ENCODE assay signal across 24 cellular contexts in genomic region chr4:8730159-8730558, GRCh38.
"Had no signal": no experiment of that assay in that cellular context is flagged by ENCODE, and none has a peak within 500 bp of the region (broad histone marks: within the 10 kb centered on the region; RNA-seq: fewer than 3 reads in every experiment).

No MANE protein-coding gene starts in this region.

- H3K27ac ChIP-seq: ascending aorta, brain microvascular endothelial cell, hepatocyte, left ventricle myocardium inferior, parathyroid adenoma, thoracic aorta had no signal

- H3K36me3 Mint-ChIP-seq: activated naive CD4-positive, alpha-beta T cell treated with anti-CD3 and anti-CD28 coated beads, Interleukin-2, amount 50 U/mL, for 72 hours; immature natural killer cell; mesothelial cell of epicardium; stimulated activated naive B cell treated with anti-CD40 and anti-IgM and Interleukin-4, amounts not matched to agents 10 μg/mL and 1 μg/mL and 100 μg/mL, for 72 hours; type B pancreatic cell had no signal

- H3K27me3 Mint-ChIP-seq: activated CD4-positive, alpha-beta T cell treated with anti-CD3 and anti-CD28 coated beads, Interleukin-2, amount 10 ng/mL, durations not matched to agents 24 days and 14 days; stimulated activated naive B cell treated with anti-CD40 and anti-IgM and Interleukin-4, amounts not matched to agents 10 μg/mL and 1 μg/mL and 100 μg/mL, for 72 hours had no signal

- H3K4me3 ChIP-seq: ascending aorta, hepatocyte, left ventricle myocardium inferior, thoracic aorta had no signal

- ATAC-seq: activated CD4-positive, CD25-positive, alpha-beta regulatory T cell treated with anti-CD3 and anti-CD28 coated beads, Interleukin-2, amount 50 U/mL, for 24 hours; activated CD8-positive, alpha-beta T cell treated with anti-CD3 and anti-CD28 coated beads, Interleukin-2, amount 10 ng/mL, durations not matched to agents 7 days and 5 days; activated naive CD4-positive, alpha-beta T cell treated with anti-CD3 and anti-CD28 coated beads, Interleukin-2, amount 50 U/mL, for 72 hours; stimulated activated naive B cell treated with anti-CD40 and anti-IgM and Interleukin-4, amounts not matched to agents 10 μg/mL and 1 μg/mL and 100 μg/mL, for 72 hours had no signal

- H3K4me3 Mint-ChIP-seq: activated CD4-positive, alpha-beta T cell treated with anti-CD3 and anti-CD28 coated beads, Interleukin-2, amount 10 ng/mL, durations not matched to agents 24 days and 14 days; activated CD8-positive, alpha-beta T cell treated with anti-CD3 and anti-CD28 coated beads, Interleukin-2, amount 10 ng/mL, durations not matched to agents 7 days and 5 days; immature natural killer cell; mesothelial cell of epicardium; nephron; stimulated activated naive B cell treated with anti-CD40 and anti-IgM and Interleukin-4, amounts not matched to agents 10 μg/mL and 1 μg/mL and 100 μg/mL, for 72 hours; type B pancreatic cell had no signal

- H3K4me2 ChIP-seq: hepatocyte, SK-N-SH had no signal

- H3K79me2 ChIP-seq: hepatocyte, parathyroid adenoma had no signal

- H3K27me3 ChIP-seq: ascending aorta had no signal

- H3K27ac Mint-ChIP-seq: activated CD4-positive, alpha-beta T cell treated with anti-CD3 and anti-CD28 coated beads, Interleukin-2, amount 10 ng/mL, durations not matched to agents 24 days and 14 days; activated CD8-positive, alpha-beta T cell treated with anti-CD3 and anti-CD28 coated beads, Interleukin-2, amount 10 ng/mL, durations not matched to agents 7 days and 5 days; activated naive CD4-positive, alpha-beta T cell treated with anti-CD3 and anti-CD28 coated beads, Interleukin-2, amount 50 U/mL, for 72 hours; immature natural killer cell; mesothelial cell of epicardium; nephron; stimulated activated naive B cell treated with anti-CD40 and anti-IgM and Interleukin-4, amounts not matched to agents 10 μg/mL and 1 μg/mL and 100 μg/mL, for 72 hours; type B pancreatic cell had no signal

- H2AFZ ChIP-seq: hepatocyte, parathyroid adenoma had no signal

- H3K9ac ChIP-seq: parathyroid adenoma, SK-N-SH had no signal

- H3K4me1 ChIP-seq: ascending aorta, left ventricle myocardium inferior, parathyroid adenoma had no signal

- H3K9me3 Mint-ChIP-seq: activated CD4-positive, alpha-beta T cell treated with anti-CD3 and anti-CD28 coated beads, Interleukin-2, amount 10 ng/mL, durations not matched to agents 24 days and 14 days; immature natural killer cell had no signal

- DNase-seq: activated CD4-positive, alpha-beta T cell treated with anti-CD3 and anti-CD28 coated beads, Interleukin-2, amount 10 ng/mL, durations not matched to agents 24 days and 14 days; activated CD8-positive, alpha-beta T cell treated with anti-CD3 and anti-CD28 coated beads, Interleukin-2, amount 10 ng/mL, durations not matched to agents 7 days and 5 days; brain microvascular endothelial cell; caudate nucleus; dermis blood vessel endothelial cell; effector CD8-positive, alpha-beta T cell; foreskin melanocyte; immature natural killer cell; left ventricle myocardium inferior; mammary epithelial cell; SK-N-SH; stimulated activated CD4-positive, alpha-beta T cell treated with anti-CD3 and anti-CD28 coated beads, Interleukin-2, amount 100 ng/mL, for 48 hours; stimulated activated CD8-positive, alpha-beta memory T cell treated with anti-CD3 and anti-CD28 coated beads, Interleukin-4, amount 100 ng/mL, for 48 hours; stimulated activated naive B cell treated with anti-CD40 and anti-IgM and Interleukin-4, amounts not matched to agents 10 μg/mL and 1 μg/mL and 100 μg/mL, for 72 hours; T-helper 2 cell had no signal

- H3K36me3 ChIP-seq: ascending aorta, brain microvascular endothelial cell, left ventricle myocardium inferior, thoracic aorta had no signal

- H3K9me3 ChIP-seq: ascending aorta, SK-N-SH, thoracic aorta had no signal

- H3K4me1 Mint-ChIP-seq: activated CD4-positive, alpha-beta T cell treated with anti-CD3 and anti-CD28 coated beads, Interleukin-2, amount 10 ng/mL, durations not matched to agents 24 days and 14 days; mesothelial cell of epicardium; stimulated activated naive B cell treated with anti-CD40 and anti-IgM and Interleukin-4, amounts not matched to agents 10 μg/mL and 1 μg/mL and 100 μg/mL, for 72 hours had no signal
